18 cellular contexts compared by ENCODE assay signal in genomic region chr1:31879981-31880608, GRCh38. TPM values are rescaled to one million over a fixed set of nuclear protein-coding genes. Genes with fewer than 3 reads are reported as not detected.
A peak's percentile ranks its signal among the peaks of the same experiment; 100 is the strongest.
DNase-seq lines count a peak whose midpoint lies in the region; ATAC-seq and TF ChIP-seq lines count a peak whose summit lies in the region.
"Had no signal": no experiment of that assay in that cellular context is flagged by ENCODE, and none has a peak within 500 bp of the region (broad histone marks: within the 10 kb centered on the region; RNA-seq: fewer than 3 reads in every experiment).

No MANE protein-coding gene starts in this region.

- no peaks in the 10 kb centered on the region for H4K20me1 ChIP-seq in Loucy (ENCODE audit: insufficient read depth, low read length, poor library complexity, severe bottlenecking)

- H3K9me2 ChIP-seq in Loucy (replicated peaks; ENCODE audit: low read depth, low read length), result no peaks in the 10 kb centered on the region

- H3K36me3 ChIP-seq in cardiac muscle cell (no peaks in the 10 kb centered on the region), Loucy (ENCODE audit: insufficient read depth, low read length) (no peaks in the 10 kb centered on the region), stomach (no peaks in the 10 kb centered on the region)

- H3K9ac ChIP-seq in Loucy (ENCODE audit: low read depth, low read length, poor library complexity, severe bottlenecking), result no peak overlapping the region

- no peaks in the 10 kb centered on the region for H3K27me3 ChIP-seq in cardiac muscle cell
- no peaks in the 10 kb centered on the region for H3K27me3 ChIP-seq in Loucy (ENCODE audit: insufficient read depth, low read length, poor library complexity, severe bottlenecking)
- H3K27me3 ChIP-seq in stomach, result no peaks in the 10 kb centered on the region
- H3K27me3 ChIP-seq: testis had no signal

- H3K4me3 ChIP-seq in cardiac muscle cell, result no peak overlapping the region
- H3K4me3 ChIP-seq in Loucy (ENCODE audit: low read length, poor library complexity, severe bottlenecking), result no peak overlapping the region
- H3K4me3 ChIP-seq in stomach, result no peak overlapping the region
- H3K4me3 ChIP-seq: mucosa of descending colon, testis had no signal

- 60 to 76% (median 70%) methylated on average over 4 of the region's 4 CpGs for WGBS in stomach, 5 donors

- H3K27ac ChIP-seq in cardiac muscle cell (peak overlapping the region; percentile 59), stomach (peak overlapping the region; percentile 34 to 60 (median 39))
- H3K27ac ChIP-seq: RWPE1, testis had no signal

- no peak overlapping the region for H3K4me2 ChIP-seq in Loucy (ENCODE audit: low read depth, low read length, poor library complexity, severe bottlenecking)

- no peak for TF ChIP-seq CTCF in cardiac muscle cell (IDR thresholded peaks at IDR 0.05; ENCODE audit: low read depth, low read length)
- TF ChIP-seq CTCF in Loucy (conservative IDR thresholded peaks at IDR 0.05; ENCODE audit: low read length), result no peak
- TF ChIP-seq CTCF in stomach (IDR thresholded peaks at IDR 0.05), result no peak

- H2AFZ ChIP-seq in Loucy (ENCODE audit: low read length), result peak overlapping the region; percentile 72; the same call in 1 of the 2 replicates

- intact Hi-C loops in cardiac septum (cut with DNase I) (no loop called here), left ventricle myocardium superior (cut with micrococcal nuclease) (no loop called here), stomach (cut with DNase I; ENCODE audit: low total_unique reads) (no loop called here)

- DNase-seq in cardiac muscle cell (ENCODE audit: low read depth in 1 of 2, low spot score in 1 of 2) (no peak), cardiac septum (ENCODE audit: low spot score) (no peak), left ventricle myocardium superior (no peak), stomach (no peak), NOMO-1 treated with DMSO at 0.1 percent for 48 hours (lab: John Stamatoyannopoulos, UW; ENCODE audit: unreplicated experiment) (no peak), T-helper 9 cell (no peak)
- DNase-seq: activated CD4-positive, alpha-beta memory T cell treated with anti-CD3 and anti-CD28 coated beads for 36 hours; activated T-cell treated with anti-CD3 and anti-CD28 coated beads for 4 hours; amygdala; central memory CD4-positive, alpha-beta T cell; foreskin melanocyte; mucosa of descending colon; NCI-H187 treated with DMSO at 0.1 percent for 48 hours; NK-92 treated with Interleukin-12 subunit alpha and Interleukin-12 subunit beta, amount 100 ng/mL, for 24 hours; testis had no signal

- H3K9me3 ChIP-seq in cardiac muscle cell (ENCODE audit: low read depth), result no peaks in the 10 kb centered on the region
- H3K9me3 ChIP-seq in Loucy (ENCODE audit: insufficient read depth, low read depth, low read length), result no peaks in the 10 kb centered on the region
- H3K9me3 ChIP-seq in stomach, result no peaks in the 10 kb centered on the region
- H3K9me3 ChIP-seq: mucosa of descending colon, testis had no signal

- H3K4me1 ChIP-seq in cardiac muscle cell (ENCODE audit: low read depth) (peaks cover 28% of the 10 kb centered on the region), Loucy (ENCODE audit: insufficient read depth, low read length, poor library complexity, severe bottlenecking) (peaks cover 3% of the 10 kb centered on the region), stomach (peaks cover 17 to 33% (median 27%) of the 10 kb centered on the region in 4 donors)

- ATAC-seq in left ventricle myocardium superior (peak; percentile 74), HG02938 (IDR thresholded peaks at IDR 0.05; ENCODE audit: unreplicated experiment) (no peak)
- ATAC-seq: mucosa of descending colon had no signal

- no peaks in the 10 kb centered on the region for H3K79me2 ChIP-seq in Loucy (ENCODE audit: insufficient read depth, low read length)

- no peaks in the 10 kb centered on the region for H3F3A ChIP-seq in Loucy (ENCODE audit: low read depth)

- no peak for TF ChIP-seq EP300 in stomach (IDR thresholded peaks at IDR 0.05)

- TF ChIP-seq POLR2A in stomach (IDR thresholded peaks at IDR 0.05), result no peak

RNA-seq across cellular contexts. Expression of gene PTP4A2, which starts 58.1 kb away (rescaled TPM):
- total RNA-seq in cardiac muscle cell, result 105 and 161 TPM in 2 replicates
- 285 and 366 TPM in 2 replicates for polyA plus RNA-seq in cardiac muscle cell
- 216 TPM for total RNA-seq in cardiac septum
- total RNA-seq in left ventricle myocardium superior, result 252 TPM
- 100 to 1,000 TPM in 3 of 5 donors, 10 to 100 TPM in 2; 81.7 to 330 (median 218) TPM for total RNA-seq in stomach
- 100 to 1,000 TPM in 2 of 3 donors, 10 to 100 TPM in 1; 78.6 to 182 (median 153) TPM for polyA plus RNA-seq in stomach
